10 cellular contexts compared by ENCODE assay signal in genomic region chr7:2824678-2825461, GRCh38. TPM values are rescaled to one million over a fixed set of nuclear protein-coding genes. Genes with fewer than 3 reads are reported as not detected.
A peak's percentile ranks its signal among the peaks of the same experiment; 100 is the strongest.
DNase-seq lines count a peak whose midpoint lies in the region; ATAC-seq and TF ChIP-seq lines count a peak whose summit lies in the region.
"Had no signal": no experiment of that assay in that cellular context is flagged by ENCODE, and none has a peak within 500 bp of the region (broad histone marks: within the 10 kb centered on the region; RNA-seq: fewer than 3 reads in every experiment).

No MANE protein-coding gene starts in this region.

- peaks cover 64% of the 10 kb centered on the region for H3K79me2 ChIP-seq in fibroblast of lung (ENCODE audit: control insufficient read depth, insufficient read depth, low read length)
- H3K79me2 ChIP-seq in PC-9 (ENCODE audit: low read depth) = peaks cover 92% of the 10 kb centered on the region

- BruUV-seq in PC-9 (replicated peaks; lab: Mats Ljungman, UMichigan) = no TSS peak

- H3F3A ChIP-seq in PC-9 (ENCODE audit: insufficient read depth, low read depth) = peaks cover 46% of the 10 kb centered on the region

- CTCF ChIA-PET in AG04450 (lab: Charles Lee) = no interaction called here
- CTCF ChIA-PET in PC-9 (lab: Charles Lee) = interaction anchor here (1.1 kb wide), 1 partner anchor 20 kb away, joined by 4 read pairs; no protein-coding TSS in a partner anchor

- H3K36me3 ChIP-seq in HUES48 (ENCODE audit: control insufficient read depth, insufficient read depth, low read length) (no peaks in the 10 kb centered on the region), fibroblast of lung (ENCODE audit: control insufficient read depth, insufficient read depth, low read length) (no peaks in the 10 kb centered on the region), PC-9 (ENCODE audit: low read depth) (0 out of 2 replicates have a peak, but pooled peaks cover 5% of the 10 kb centered on the region), body of pancreas (replicated peaks in 1 of 2; ENCODE audit: insufficient read depth in 1 of 2, low read depth in 2 of 2) (no peaks in the 10 kb centered on the region)

- intact Hi-C loops in PC-9 (cut with micrococcal nuclease; ENCODE audit: unreplicated experiment) = no loop called here
- intact Hi-C loops in body of pancreas (cut with DNase I) = no loop called here

- no peaks in the 10 kb centered on the region for H4K20me1 ChIP-seq in fibroblast of lung (ENCODE audit: control insufficient read depth, extremely low read depth, insufficient read depth, low read length)
- no peaks in the 10 kb centered on the region for H4K20me1 ChIP-seq in PC-9 (ENCODE audit: insufficient read depth)

- H3K9ac ChIP-seq in HUES48 (ENCODE audit: low read depth, low read length) = peak overlapping the region; percentile 50
- H3K9ac ChIP-seq in fibroblast of lung (ENCODE audit: insufficient read depth, low read length) = no peak overlapping the region

- H3K9me2 ChIP-seq in PC-9 (ENCODE audit: insufficient read depth) = no peaks in the 10 kb centered on the region

- DNase-seq in AG04450 (ENCODE audit: low read depth, low spot score) = no peak
- peak in 1 of 2 donors; percentile 78 for DNase-seq in fibroblast of lung (ENCODE audit: low read depth in 2 of 2)
- DNase-seq in PC-9 = no peak
- DNase-seq in NCI-H1105 (lab: John Stamatoyannopoulos, UW) = no peak
- no peak for DNase-seq in body of pancreas

- H3K4me3 ChIP-seq in AG04450 (ENCODE audit: low read depth, low read length) (no peak overlapping the region), HUES48 (ENCODE audit: low read depth, low read length) (peak overlapping the region; percentile 37), fibroblast of lung (replicated peaks in 1 of 4; ENCODE audit: control extremely low read depth in 1 of 4, insufficient read depth in 1 of 4, low read depth in 3 of 4, low read length in 4 of 4) (no peak overlapping the region), PC-9 (no peak overlapping the region), body of pancreas (no peak overlapping the region)

- H3K4me1 ChIP-seq in HUES48 (ENCODE audit: control insufficient read depth, insufficient read depth, low read length) = peaks cover 72% of the 10 kb centered on the region
- H3K4me1 ChIP-seq in fibroblast of lung (ENCODE audit: control insufficient read depth, extremely low read depth, insufficient read depth, low read length) = peaks cover 34% of the 10 kb centered on the region
- H3K4me1 ChIP-seq in PC-9 (replicated peaks; ENCODE audit: insufficient read depth) = peaks cover 45% of the 10 kb centered on the region
- peaks cover 34% of the 10 kb centered on the region for H3K4me1 ChIP-seq in body of pancreas

- H3K27me3 ChIP-seq in AG04450 (ENCODE audit: control insufficient read depth, insufficient read depth, low read length) (no peaks in the 10 kb centered on the region), HUES48 (ENCODE audit: control insufficient read depth, insufficient read depth, low read length) (no peaks in the 10 kb centered on the region), fibroblast of lung (ENCODE audit: control insufficient read depth, insufficient read depth, low read length) (no peaks in the 10 kb centered on the region), PC-9 (ENCODE audit: insufficient read depth, low read depth) (no peaks in the 10 kb centered on the region), body of pancreas (no peaks in the 10 kb centered on the region)

- H3K9me3 ChIP-seq in AG04450 (ENCODE audit: control insufficient read depth, insufficient read depth, low read length) (peaks cover 2% of the 10 kb centered on the region; the same call in 1 of the 2 replicates), HUES48 (ENCODE audit: control insufficient read depth, insufficient read depth, low read length) (no peaks in the 10 kb centered on the region), fibroblast of lung (ENCODE audit: control insufficient read depth, insufficient read depth, low read depth, low read length) (no peaks in the 10 kb centered on the region), PC-9 (ENCODE audit: insufficient read depth, low read depth) (no peaks in the 10 kb centered on the region), body of pancreas (no peaks in the 10 kb centered on the region)

- 82 to 86% methylated on average over 12 to 16 of the region's 16 CpGs for WGBS in body of pancreas, 2 donors

- TF ChIP-seq POLR2A in body of pancreas (IDR thresholded peaks at IDR 0.05) = no peak

- H3K27ac ChIP-seq in AG04450 (ENCODE audit: low read depth, low read length) (peak overlapping the region; percentile 39), HUES48 (ENCODE audit: low read depth, low read length) (peak overlapping the region; percentile 88), fibroblast of lung (ENCODE audit: insufficient read depth, low read length) (peak overlapping the region; percentile 62), PC-9 (no peak overlapping the region), body of pancreas (no peak overlapping the region)
- H3K27ac ChIP-seq: epithelial cell of prostate had no signal

- H2AFZ ChIP-seq in fibroblast of lung (ENCODE audit: low read length) (no peak overlapping the region), PC-9 (no peak overlapping the region)

- TF ChIP-seq CTCF in AG04450 (IDR thresholded peaks at IDR 0.05; ENCODE audit: low read depth, low read length) = no peak
- TF ChIP-seq CTCF in fibroblast of lung (conservative IDR thresholded peaks at IDR 0.05 in 1 of 2, IDR thresholded peaks at IDR 0.05 in 1 of 2; ENCODE audit: low read depth in 1 of 2, low read length in 2 of 2) = no peak
- TF ChIP-seq CTCF in PC-9 (conservative IDR thresholded peaks at IDR 0.05) = no peak
- no peak for TF ChIP-seq CTCF in body of pancreas (IDR thresholded peaks at IDR 0.05)

- POLR2A ChIA-PET in AG04450 (lab: Yijun Ruan, JAX) (interaction anchor here (0.8 kb wide), 1 partner anchor 95 kb away, joined by 3 read pairs; no protein-coding TSS in a partner anchor), PC-9 (lab: Charles Lee; ENCODE audit: unreplicated experiment) (no interaction called here)

- peak; percentile 68 for ATAC-seq in GM19395 (IDR thresholded peaks at IDR 0.05; ENCODE audit: unreplicated experiment)
- ATAC-seq in body of pancreas = no peak
- no peak for ATAC-seq in GM21526 (IDR thresholded peaks at IDR 0.05; ENCODE audit: low FRiP score, unreplicated experiment)
- ATAC-seq: HCT116 had no signal

- H3K4me2 ChIP-seq in fibroblast of lung (ENCODE audit: extremely low read depth, insufficient read depth, low read length) (peak overlapping the region; percentile 42), PC-9 (no peak overlapping the region)

RNA-seq across cellular contexts. Expression of gene GNA12, which starts 19.2 kb away (rescaled TPM):
- 97.4 and 110 TPM in 2 replicates for polyA plus RNA-seq in AG04450 (2011; rRNA removed)
- 114 and 135 TPM in 2 replicates for polyA minus RNA-seq in AG04450 (2011; rRNA and poly(A)+ RNA removed)
- total RNA-seq in fibroblast of lung = 23.1 and 36.2 TPM in 2 replicates
- polyA plus RNA-seq in fibroblast of lung = 119 and 137 TPM in 2 replicates
- polyA plus RNA-seq in fibroblast of lung (2012) = 87.8 and 89.1 TPM in 2 replicates
- polyA minus RNA-seq in fibroblast of lung (ENCODE audit: low replicate concordance) = 174 and 188 TPM in 2 replicates
- total RNA-seq in PC-9 (2021) = 50.8 and 51.7 TPM in 2 replicates
- 10 to 100 TPM; 12.2 to 17.5 TPM for total RNA-seq in body of pancreas

Comparison
In these comparisons a context has a peak if more than half of its experiments do, and no peak if none do; other contexts are left out.
1. H3K27ac ChIP-seq: peak in AG04450 (single experiment), HUES48 (single experiment) and fibroblast of lung (single experiment); none in PC-9 (single experiment) and body of pancreas (0 of 4).